8 cellular contexts compared by ENCODE assay signal in genomic region chr17:77881545-77881944, GRCh38.
DNase-seq lines count a peak whose midpoint lies in the region; ATAC-seq lines count a peak whose summit lies in the region.

No MANE protein-coding gene starts in this region.

- ATAC-seq in GM18868 (IDR thresholded peaks at IDR 0.05; ENCODE audit: unreplicated experiment) (peak; percentile 80), HG02970 (IDR thresholded peaks at IDR 0.05; ENCODE audit: low FRiP score, unreplicated experiment) (peak; percentile 66), left ventricle myocardium superior (peak; percentile 93)

- DNase-seq in SHP77 (lab: John Stamatoyannopoulos, UW): peak; percentile 71 to 85
- peak; percentile 85 for DNase-seq in activated gamma-delta T cell treated with Interleukin-2 at 50 U/mL for 16 hours
- peak; percentile 93 for DNase-seq in left ventricle myocardium superior
- DNase-seq in stimulated activated CD4-positive, alpha-beta T cell treated with anti-CD3 and anti-CD28 coated beads, Interleukin-12 subunit alpha, Interleukin-12 subunit beta, amount 100 ng/mL, for 4 hours: peak; percentile 25
- DNase-seq in epidermal melanocyte (ENCODE audit: insufficient read length, low spot score): no peak
- DNase-seq in G401 (ENCODE audit: low spot score): no peak

- in situ Hi-C loops in G401 (cut with HindIII; ENCODE audit: low sequenced_read_pairs): no loop called here

- intact Hi-C loops in left ventricle myocardium superior (cut with micrococcal nuclease): no loop called here

Comparison
In these comparisons a context has a peak if more than half of its experiments do, and no peak if none do; other contexts are left out.
1. DNase-seq: peak in SHP77 (2 of 2), activated gamma-delta T cell treated with Interleukin-2 at 50 U/mL for 16 hours (single experiment), left ventricle myocardium superior (single experiment) and stimulated activated CD4-positive, alpha-beta T cell treated with anti-CD3 and anti-CD28 coated beads, Interleukin-12 subunit alpha, Interleukin-12 subunit beta, amount 100 ng/mL, for 4 hours (single experiment); none in epidermal melanocyte (single experiment) and G401 (single experiment).
2. Peak in every context shown above with its lines, with median percentiles within 50 percentile points of each other: ATAC-seq.